In genomic region chr2:149258531-149258930, GRCh38 we compare ENCODE assay signal across 25 cellular contexts.
DNase-seq lines count a peak whose midpoint lies in the region; ATAC-seq, FAIRE-seq and TF ChIP-seq lines count a peak whose summit lies in the region.
"Had no signal": no experiment of that assay in that cellular context is flagged by ENCODE, and none has a peak within 500 bp of the region (broad histone marks: within the 10 kb centered on the region; RNA-seq: fewer than 3 reads in every experiment).

No MANE protein-coding gene starts in this region.

- dilution Hi-C loops in keratinocyte (cut with MboI; ENCODE audit: extremely low pct_ligation_motif_present, low sequenced_read_pairs), result no loop called here

- H4K20me1 ChIP-seq in K562 (replicated peaks; ENCODE audit: control insufficient read depth, insufficient read depth, low read length) (no peaks in the 10 kb centered on the region), keratinocyte (ENCODE audit: control insufficient read depth, extremely low read depth, insufficient read depth, low read length) (no peaks in the 10 kb centered on the region)

- no peak for TF ChIP-seq RAD21 in K562 (CRISPR knock-in tag; conservative IDR thresholded peaks at IDR 0.05 in 1 of 2, IDR thresholded peaks at IDR 0.05 in 1 of 2)

- POLR2A ChIA-PET in K562 (lab: Yijun Ruan, JAX), result no interaction called here

- FAIRE-seq in K562 (lab: Jason Lieb, UNC) (no peak), keratinocyte (lab: Jason Lieb, UNC) (no peak)

- intact Hi-C loops in K562 (cut with micrococcal nuclease), result no loop called here

- H3K9me3 Mint-ChIP-seq in HFFc6, result peaks cover 35% of the 10 kb centered on the region

- H3K27ac ChIP-seq in K562 (ENCODE audit: extremely low read depth, low read depth, low read length) (no peak overlapping the region), keratinocyte (ENCODE audit: control insufficient read depth, insufficient read depth, low read length) (no peak overlapping the region)
- H3K27ac ChIP-seq: heart left ventricle, RWPE1, transverse colon had no signal

- H3K4me1 ChIP-seq in K562 (replicated peaks in 1 of 2; ENCODE audit: control insufficient read depth in 2 of 2, insufficient read depth in 2 of 2, low read length in 2 of 2), result no peaks in the 10 kb centered on the region
- H3K4me1 ChIP-seq in keratinocyte (ENCODE audit: control insufficient read depth, extremely low read depth, insufficient read depth, low read length), result no peaks in the 10 kb centered on the region
- H3K4me1 ChIP-seq: heart left ventricle, transverse colon had no signal

- H3K4me3 ChIP-seq in GM12864 (ENCODE audit: low read depth, low read length) (no peak overlapping the region), K562 (no peak overlapping the region), keratinocyte (ENCODE audit: control insufficient read depth in 2 of 3, extremely low read depth in 1 of 3, insufficient read depth in 2 of 3, low read depth in 1 of 3, low read length in 3 of 3) (no peak overlapping the region)
- H3K4me3 ChIP-seq: heart left ventricle, lung, transverse colon had no signal

- no peaks in the 10 kb centered on the region for H3K27me3 ChIP-seq in K562 (ENCODE audit: control insufficient read depth in 2 of 2, insufficient read depth in 2 of 2, low read length in 2 of 2)
- H3K27me3 ChIP-seq in keratinocyte (ENCODE audit: control insufficient read depth, extremely low read depth, insufficient read depth, low read length), result peaks cover 2% of the 10 kb centered on the region
- H3K27me3 ChIP-seq: transverse colon had no signal

- H3K79me2 ChIP-seq in K562 (ENCODE audit: control insufficient read depth, insufficient read depth, low read length) (no peaks in the 10 kb centered on the region), keratinocyte (ENCODE audit: control insufficient read depth, insufficient read depth, low read length) (no peaks in the 10 kb centered on the region)

- no peak overlapping the region for H3K9ac ChIP-seq in K562 (ENCODE audit: insufficient read depth in 1 of 2, low read depth in 2 of 2, low read length in 2 of 2)
- no peak overlapping the region for H3K9ac ChIP-seq in keratinocyte (ENCODE audit: control insufficient read depth, extremely low read depth, insufficient read depth, low read length)

- peak; percentile 9 for TF ChIP-seq CTCF in GM12864 (IDR thresholded peaks at IDR 0.05; ENCODE audit: low read depth, low read length, missing control alignments)
- peak; percentile 11; the same call in 1 of the 2 replicates for TF ChIP-seq CTCF in HFFc6 (IDR thresholded peaks at IDR 0.05)
- no peak for TF ChIP-seq CTCF in K562 (IDR thresholded peaks at IDR 0.05 in 2 of 3, conservative IDR thresholded peaks at IDR 0.05 in 1 of 3; ENCODE audit: insufficient read depth in 2 of 3, low read depth in 1 of 3, low read length in 3 of 3)
- peak; percentile 16 to 56 (median 37) for TF ChIP-seq CTCF in keratinocyte (optimal IDR thresholded peaks at IDR 0.05 in 1 of 3, IDR thresholded peaks at IDR 0.05 in 1 of 3, conservative IDR thresholded peaks at IDR 0.05 in 1 of 3; ENCODE audit: extremely low read depth in 1 of 3, insufficient read depth in 2 of 3, low read length in 3 of 3)

- no peak overlapping the region for H3K27ac Mint-ChIP-seq in HFFc6
- H3K27ac Mint-ChIP-seq: CD4-positive, alpha-beta memory T cell; naive thymus-derived CD4-positive, alpha-beta T cell; stimulated activated naive CD8-positive, alpha-beta T cell treated with anti-CD3 and anti-CD28 coated beads, Interleukin-15, Interleukin-2, amounts not matched to agents 100 ng/mL and 50 ng/mL, for 24 hours; T-cell had no signal

- peaks cover 6% of the 10 kb centered on the region; the same call in 1 of the 2 replicates for H3K4me1 Mint-ChIP-seq in HFFc6 (ENCODE audit: low read depth)
- H3K4me1 Mint-ChIP-seq: CD4-positive, alpha-beta memory T cell; naive thymus-derived CD4-positive, alpha-beta T cell; T-cell had no signal

- H3K27me3 Mint-ChIP-seq in HFFc6 (ENCODE audit: insufficient read depth), result peaks cover 2% of the 10 kb centered on the region

- H3K4me2 ChIP-seq in K562 (ENCODE audit: insufficient read depth, low read length), result no peak overlapping the region
- no peak overlapping the region for H3K4me2 ChIP-seq in keratinocyte (ENCODE audit: control insufficient read depth, extremely low read depth, insufficient read depth, low read depth, low read length)

- H3K36me3 ChIP-seq in K562 (ENCODE audit: control insufficient read depth, insufficient read depth, low read length) (no peaks in the 10 kb centered on the region), keratinocyte (ENCODE audit: control insufficient read depth in 2 of 2, extremely low read depth in 1 of 2, insufficient read depth in 2 of 2, low read length in 2 of 2) (no peaks in the 10 kb centered on the region)
- H3K36me3 ChIP-seq: heart left ventricle, transverse colon had no signal

- H3K36me3 Mint-ChIP-seq in HFFc6 (ENCODE audit: low read depth), result peaks cover 26% of the 10 kb centered on the region
- H3K36me3 Mint-ChIP-seq: CD4-positive, alpha-beta memory T cell; T-cell had no signal

- ATAC-seq in K562 (no peak), GM18907 (IDR thresholded peaks at IDR 0.05; ENCODE audit: unreplicated experiment) (no peak)
- ATAC-seq: heart left ventricle; naive thymus-derived CD4-positive, alpha-beta T cell; T-cell had no signal

- TF ChIP-seq EP300 in K562 (IDR thresholded peaks at IDR 0.05; ENCODE audit: low read length), result no peak

- no peak overlapping the region for H3K4me3 Mint-ChIP-seq in HFFc6
- H3K4me3 Mint-ChIP-seq: CD4-positive, alpha-beta memory T cell; naive thymus-derived CD4-positive, alpha-beta T cell; stimulated activated naive CD8-positive, alpha-beta T cell treated with anti-CD3 and anti-CD28 coated beads, Interleukin-15, Interleukin-2, amounts not matched to agents 100 ng/mL and 50 ng/mL, for 24 hours; T-cell had no signal

- BruUV-seq in K562 (replicated peaks; lab: Mats Ljungman, UMichigan), result no TSS peak

- H3K9me1 ChIP-seq in K562 (ENCODE audit: control insufficient read depth, insufficient read depth, low read length), result no peaks in the 10 kb centered on the region
- H3K9me1 ChIP-seq in keratinocyte (ENCODE audit: control insufficient read depth, extremely low read depth, insufficient read depth, low read length), result no peaks in the 10 kb centered on the region

- CTCF ChIA-PET in K562 (lab: Yijun Ruan, JAX; ENCODE audit: low intra/inter-chr PET ratio), result no interaction called here

- H2AFZ ChIP-seq in K562 (ENCODE audit: low read depth, low read length) (no peak overlapping the region), keratinocyte (ENCODE audit: control insufficient read depth, low read length) (no peak overlapping the region)

- in situ Hi-C loops in K562 (cut with MboI), result no loop called here

- no peaks in the 10 kb centered on the region for H3K9me3 ChIP-seq in K562 (replicated peaks; ENCODE audit: control insufficient read depth, insufficient read depth, low read depth, low read length)
- H3K9me3 ChIP-seq in keratinocyte (ENCODE audit: control insufficient read depth, low read depth, low read length), result no peaks in the 10 kb centered on the region
- H3K9me3 ChIP-seq: transverse colon had no signal

- no peak for TF ChIP-seq POLR2A in K562 (conservative IDR thresholded peaks at IDR 0.05)

- DNase-seq in GM12864 (ENCODE audit: low read depth), result no peak
- DNase-seq in HFFc6, result no peak
- DNase-seq in K562 (ENCODE audit: extremely low read depth in 1 of 4, low spot score in 3 of 4), result no peak
- no peak for DNase-seq in keratinocyte (ENCODE audit: low read depth, low spot score)
- no peak for DNase-seq in amniotic stem cell (lab: John Stamatoyannopoulos, UW)
- no peak for DNase-seq in NCI-H2081 treated with DMSO at 0.1 percent for 48 hours (lab: John Stamatoyannopoulos, UW)
- no peak for DNase-seq in stimulated activated CD4-positive, alpha-beta T cell treated with anti-CD3 and anti-CD28 coated beads, Interleukin-4, amount 100 ng/mL, for 1 hour
- DNase-seq: activated CD4-positive, alpha-beta T cell treated with anti-CD3 and anti-CD28 coated beads, Interleukin-2, amount 50 U/mL, for 4 hours; activated naive CD4-positive, alpha-beta T cell treated with Interleukin-2 at 50 U/mL for 16 hours; activated T-cell treated with anti-CD3 and anti-CD28 coated beads for 4 hours; aorta; CD4-positive, alpha-beta memory T cell; cerebellar nuclear complex; DMS79 treated with DMSO at 0.1 percent for 48 hours; effector CD8-positive, alpha-beta T cell; heart left ventricle; naive thymus-derived CD4-positive, alpha-beta T cell; NCI-H1694; NCI-H510A treated with DMSO at 0.1 percent for 48 hours; T-cell; transverse colon had no signal

TF ChIP-seq in K562, 482 proteins besides CTCF, POLR2A, EP300 and RAD21:
- TF ChIP-seq EGR1 (conservative IDR thresholded peaks at IDR 0.05), result 0 out of 2 replicates have a peak, but pooled peaks have one; percentile 12
- no peak for TF ChIP-seq RBFOX2 (IDR thresholded peaks at IDR 0.05; ENCODE audit: low read depth, low read length)
- no peak for TF ChIP-seq FOSL1 (tag; conservative IDR thresholded peaks at IDR 0.05)
- no peak for TF ChIP-seq MTA1 (IDR thresholded peaks at IDR 0.05; ENCODE audit: borderline replicate concordance)
TF ChIP-seq in K562: peak in this region for 1.

Comparison
In these comparisons a context has a peak if more than half of its experiments do, and no peak if none do; other contexts are left out.
1. CTCF ChIP-seq: peak in GM12864 (single experiment), HFFc6 (single experiment) and keratinocyte (3 of 3); none in K562 (0 of 3).